Comparison of ENCODE assay signal across 6 cellular contexts in genomic region chr7:72960626-72961345, GRCh38. TPM values are rescaled to one million over a fixed set of nuclear protein-coding genes. Genes with fewer than 3 reads are reported as not detected.
"Had no signal": no experiment of that assay in that cellular context is flagged by ENCODE, and none has a peak within 500 bp of the region (broad histone marks: within the 10 kb centered on the region; RNA-seq: fewer than 3 reads in every experiment).

No MANE protein-coding gene starts in this region.

RNA-seq across cellular contexts. Expression of gene TRIM74, which starts 8.5 kb away (rescaled TPM):
- total RNA-seq: sigmoid colon, suprapubic skin, thoracic aorta, urinary bladder, vagina had no signal
- polyA plus RNA-seq: immature natural killer cell had no signal
